Comparison of ENCODE assay signal across 14 cellular contexts in genomic region chr10:74932648-74933047, GRCh38.
DNase-seq lines count a peak whose midpoint lies in the region; ATAC-seq and TF ChIP-seq lines count a peak whose summit lies in the region.
"Had no signal": no experiment of that assay in that cellular context is flagged by ENCODE, and none has a peak within 500 bp of the region (broad histone marks: within the 10 kb centered on the region; RNA-seq: fewer than 3 reads in every experiment).

No MANE protein-coding gene starts in this region.

- CTCF ChIA-PET in activated naive CD4-positive, alpha-beta T cell treated with anti-CD3 and anti-CD28 coated beads, Interleukin-2, amount 10 ng/mL, durations not matched to agents 7 days and 5 days (lab: Charles Lee): no interaction called here

- H3K27me3 Mint-ChIP-seq in activated naive CD4-positive, alpha-beta T cell treated with anti-CD3 and anti-CD28 coated beads, Interleukin-2, amount 10 ng/mL, durations not matched to agents 7 days and 5 days: no peaks in the 10 kb centered on the region
- H3K27me3 Mint-ChIP-seq: activated CD4-positive, alpha-beta T cell treated with anti-CD3 and anti-CD28 coated beads for 36 hours; activated naive CD4-positive, alpha-beta T cell treated with anti-CD3 and anti-CD28 coated beads, Interleukin-2, amount 50 U/mL, for 24 hours; natural killer cell treated with Interleukin-12 subunit alpha and Interleukin-12 subunit beta and Interleukin-15 and Interleukin-18, amount 100 ng/mL, for 72 hours had no signal

- no peaks in the 10 kb centered on the region for H3K4me1 Mint-ChIP-seq in activated naive CD4-positive, alpha-beta T cell treated with anti-CD3 and anti-CD28 coated beads, Interleukin-2, amount 10 ng/mL, durations not matched to agents 7 days and 5 days

- ATAC-seq in GM18511 (IDR thresholded peaks at IDR 0.05; ENCODE audit: unreplicated experiment): no peak
- ATAC-seq: activated CD4-positive, alpha-beta T cell treated with anti-CD3 and anti-CD28 coated beads for 36 hours; natural killer cell treated with Interleukin-12 subunit alpha and Interleukin-12 subunit beta and Interleukin-15 and Interleukin-18, amount 100 ng/mL, for 72 hours had no signal

- no peak overlapping the region for H3K4me3 ChIP-seq in tibial artery

- no peaks in the 10 kb centered on the region for H3K36me3 Mint-ChIP-seq in activated naive CD4-positive, alpha-beta T cell treated with anti-CD3 and anti-CD28 coated beads, Interleukin-2, amount 10 ng/mL, durations not matched to agents 7 days and 5 days
- H3K36me3 Mint-ChIP-seq: natural killer cell treated with Interleukin-12 subunit alpha and Interleukin-12 subunit beta and Interleukin-15 and Interleukin-18, amount 100 ng/mL, for 72 hours had no signal

- H3K27ac Mint-ChIP-seq in activated naive CD4-positive, alpha-beta T cell treated with anti-CD3 and anti-CD28 coated beads, Interleukin-2, amount 10 ng/mL, durations not matched to agents 7 days and 5 days: no peak overlapping the region
- H3K27ac Mint-ChIP-seq: activated CD4-positive, alpha-beta T cell treated with anti-CD3 and anti-CD28 coated beads for 36 hours had no signal

- DNase-seq in NCI-H345 (lab: John Stamatoyannopoulos, UW): peak; percentile 13
- no peak for DNase-seq in NCI-H345 treated with DMSO at 0.1 percent for 48 hours (lab: John Stamatoyannopoulos, UW; ENCODE audit: unreplicated experiment)
- DNase-seq in inferior parietal cortex (ENCODE audit: extremely low spot score): peak; percentile 77
- peak; percentile 39 to 68 for DNase-seq in tibial artery
- no peak for DNase-seq in activated naive CD4-positive, alpha-beta T cell treated with anti-CD3 and anti-CD28 coated beads, Interleukin-2, amount 10 ng/mL, durations not matched to agents 7 days and 5 days
- DNase-seq in posterior vena cava (ENCODE audit: low spot score): no peak
- DNase-seq: activated CD4-positive, alpha-beta T cell treated with anti-CD3 and anti-CD28 coated beads for 36 hours; effector CD8-positive, alpha-beta T cell; GDM1; H9 had no signal

- no peak for TF ChIP-seq CTCF in tibial artery (IDR thresholded peaks at IDR 0.05)

- intact Hi-C loops in tibial artery (cut with DNase I; ENCODE audit: low total_unique reads): no loop called here
- intact Hi-C loops in posterior vena cava (cut with DNase I): no loop called here

- no peaks in the 10 kb centered on the region for H3K9me3 ChIP-seq in tibial artery

- peaks cover 0 to 60% (median 26%) of the 10 kb centered on the region in 4 donors for H3K4me1 ChIP-seq in tibial artery

- H3K36me3 ChIP-seq in tibial artery: no peaks in the 10 kb centered on the region

- H3K9me3 Mint-ChIP-seq in activated naive CD4-positive, alpha-beta T cell treated with anti-CD3 and anti-CD28 coated beads, Interleukin-2, amount 10 ng/mL, durations not matched to agents 7 days and 5 days: no peaks in the 10 kb centered on the region
- H3K9me3 Mint-ChIP-seq: activated naive CD4-positive, alpha-beta T cell treated with anti-CD3 and anti-CD28 coated beads, Interleukin-2, amount 50 U/mL, for 24 hours; H9; natural killer cell treated with Interleukin-12 subunit alpha and Interleukin-12 subunit beta and Interleukin-15 and Interleukin-18, amount 100 ng/mL, for 72 hours had no signal

- no peak overlapping the region for H3K4me3 Mint-ChIP-seq in activated naive CD4-positive, alpha-beta T cell treated with anti-CD3 and anti-CD28 coated beads, Interleukin-2, amount 10 ng/mL, durations not matched to agents 7 days and 5 days
- H3K4me3 Mint-ChIP-seq: activated CD4-positive, alpha-beta T cell treated with anti-CD3 and anti-CD28 coated beads for 36 hours; activated naive CD4-positive, alpha-beta T cell treated with anti-CD3 and anti-CD28 coated beads, Interleukin-2, amount 50 U/mL, for 24 hours; H9; natural killer cell treated with Interleukin-12 subunit alpha and Interleukin-12 subunit beta and Interleukin-15 and Interleukin-18, amount 100 ng/mL, for 72 hours had no signal

- H3K27ac ChIP-seq in angular gyrus (ENCODE audit: low read depth, low read length): peak overlapping the region; percentile 50
- H3K27ac ChIP-seq in tibial artery: no peak overlapping the region

- no peaks in the 10 kb centered on the region for H3K27me3 ChIP-seq in tibial artery

Comparison
In these comparisons a context has a peak if more than half of its experiments do, and no peak if none do; other contexts are left out.
1. DNase-seq: peak in NCI-H345 (single experiment), inferior parietal cortex (single experiment) and tibial artery (2 of 2); none in NCI-H345 treated with DMSO at 0.1 percent for 48 hours (single experiment), activated naive CD4-positive, alpha-beta T cell treated with anti-CD3 and anti-CD28 coated beads, Interleukin-2, amount 10 ng/mL, durations not matched to agents 7 days and 5 days (single experiment) and posterior vena cava (single experiment).